Comparison of ENCODE assay signal across 5 cellular contexts in the genomic region with DNA sequence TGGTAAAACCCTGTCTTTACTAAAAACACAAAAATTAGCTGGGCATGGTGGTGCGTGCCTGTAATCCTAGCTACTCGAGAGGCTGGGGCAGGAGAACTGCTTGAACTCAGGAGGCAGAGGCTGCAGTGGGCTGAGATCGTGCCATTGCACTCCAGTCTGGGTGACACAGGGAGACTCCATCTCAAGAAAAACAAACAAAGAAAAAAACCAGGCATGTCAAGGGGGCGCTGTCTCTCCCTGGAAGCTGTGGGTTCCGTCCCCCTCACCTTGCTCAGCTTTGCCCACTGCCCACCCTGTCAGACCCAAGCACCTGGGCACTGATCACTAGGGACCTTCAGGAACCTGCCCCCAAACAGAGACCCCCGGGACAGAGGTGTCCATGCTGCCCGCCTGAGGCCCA. TPM values are rescaled to one million over a fixed set of nuclear protein-coding genes. Genes with fewer than 3 reads are reported as not detected.
DNase-seq lines count a peak whose midpoint lies in the region; ATAC-seq, FAIRE-seq and TF ChIP-seq lines count a peak whose summit lies in the region.
"Not testable (repeated sequence)": the region's sequence is repeated elsewhere in the genome, so short reads cannot be mapped to it uniquely, and the experiment has no call there.

No MANE protein-coding gene starts in this region.

- 0 out of 4 replicates have a peak overlapping the region, but pooled peaks of 1 of the 2 experiments have one; percentile 1 for H3K9ac ChIP-seq in K562 (ENCODE audit: insufficient read depth in 1 of 2, low read depth in 2 of 2, low read length in 2 of 2)

- H3K9me3 ChIP-seq in CD8-positive, alpha-beta memory T cell (ENCODE audit: low read length); K562 (replicated peaks; ENCODE audit: control insufficient read depth, insufficient read depth, low read depth, low read length): not testable (repeated sequence)

- not testable (repeated sequence) for H2AFZ ChIP-seq in K562 (ENCODE audit: low read depth, low read length)

- peaks cover 18 to 43% (median 20%) of the 10 kb centered on the region in 3 donors for H3K4me1 Mint-ChIP-seq in CD8-positive, alpha-beta memory T cell
- H3K4me1 Mint-ChIP-seq in T-cell: peaks cover 19 to 40% (median 29%) of the 10 kb centered on the region in 3 donors
- H3K4me1 Mint-ChIP-seq in activated T-cell treated with anti-CD3 and anti-CD28 coated beads, Interleukin-2, amount 50 U/mL, for 4 hours (ENCODE audit: low read depth): peaks cover 38% of the 10 kb centered on the region
- peaks cover 6 to 39% (median 28%) of the 10 kb centered on the region in 4 donors for H3K4me1 Mint-ChIP-seq in naive thymus-derived CD8-positive, alpha-beta T cell

- peak overlapping the region in 5 of 8 donors; percentile 23 to 89 (median 83) for H3K27ac Mint-ChIP-seq in CD8-positive, alpha-beta memory T cell
- H3K27ac Mint-ChIP-seq in T-cell: peak overlapping the region; percentile 49 to 76
- peak overlapping the region in 6 of 10 donors; percentile 27 to 74 (median 49) for H3K27ac Mint-ChIP-seq in naive thymus-derived CD8-positive, alpha-beta T cell

- intact Hi-C loops in K562 (cut with micrococcal nuclease): not testable (repeated sequence)

- not testable (repeated sequence) for BruUV-seq in K562 (replicated peaks; lab: Mats Ljungman, UMichigan)

- POLR2A ChIA-PET in CD8-positive, alpha-beta memory T cell (lab: Charles Lee): interaction anchor here (2.6 kb wide), 1 partner anchor 34 kb away, joined by 10 read pairs; the partner anchor contains the start of gene POLR2E
- POLR2A ChIA-PET in T-cell (lab: Charles Lee): interaction anchor here in 1 of 2 donors (0.6 kb wide), 1 partner anchor 65 kb away, joined by 4 read pairs; no protein-coding TSS in a partner anchor
- POLR2A ChIA-PET in K562 (lab: Yijun Ruan, JAX): interaction anchor here (0.6 to 0.8 kb wide), 3 partner anchors 24 to 63 kb away, joined by 3 read pairs; no protein-coding TSS in a partner anchor
- POLR2A ChIA-PET in naive thymus-derived CD8-positive, alpha-beta T cell (lab: Charles Lee): interaction anchor here (0.6 to 1.6 kb wide), 3 partner anchors 24 to 312 kb away, joined by 3 to 4 read pairs (median 3); no protein-coding TSS in a partner anchor

- H3K4me2 ChIP-seq in K562 (ENCODE audit: insufficient read depth, low read length): not testable (repeated sequence)

- not testable (repeated sequence) for H3K9me1 ChIP-seq in K562 (ENCODE audit: control insufficient read depth, insufficient read depth, low read length)

- FAIRE-seq in K562 (lab: Jason Lieb, UNC): not testable (repeated sequence)

- TF ChIP-seq CTCF in K562 (IDR thresholded peaks at IDR 0.05 in 2 of 3, conservative IDR thresholded peaks at IDR 0.05 in 1 of 3; ENCODE audit: insufficient read depth in 2 of 3, low read depth in 1 of 3, low read length in 3 of 3): not testable (repeated sequence)

- peaks cover 22% of the 10 kb centered on the region for H3K36me3 ChIP-seq in CD8-positive, alpha-beta memory T cell (ENCODE audit: insufficient read depth, low read length)
- H3K36me3 ChIP-seq in K562 (ENCODE audit: control insufficient read depth, insufficient read depth, low read length): peaks cover 31% of the 10 kb centered on the region; the same call in 2 of the 3 replicates

- TF ChIP-seq RAD21 in K562 (CRISPR knock-in tag; conservative IDR thresholded peaks at IDR 0.05 in 1 of 2, IDR thresholded peaks at IDR 0.05 in 1 of 2): not testable (repeated sequence)

- CTCF ChIA-PET in CD8-positive, alpha-beta memory T cell (lab: Charles Lee): interaction anchor here (1.7 kb wide), 1 partner anchor 16 kb away, joined by 11 read pairs; no protein-coding TSS in a partner anchor
- CTCF ChIA-PET in T-cell (lab: Charles Lee): interaction anchor here in 1 of 2 donors (1.0 kb wide), 1 partner anchor 94 kb away, joined by 4 read pairs; no protein-coding TSS in a partner anchor
- CTCF ChIA-PET in K562 (lab: Yijun Ruan, JAX; ENCODE audit: low intra/inter-chr PET ratio): not testable (repeated sequence)

- not testable (repeated sequence) for H3K4me3 ChIP-seq in CD8-positive, alpha-beta memory T cell (ENCODE audit: low read length); K562

- H3K36me3 Mint-ChIP-seq in CD8-positive, alpha-beta memory T cell: peaks cover 0 to 30% (median 0%) of the 10 kb centered on the region in 3 donors
- not testable (repeated sequence) for H3K36me3 Mint-ChIP-seq in T-cell; activated T-cell treated with anti-CD3 and anti-CD28 coated beads, Interleukin-2, amount 50 U/mL, for 4 hours (ENCODE audit: insufficient read depth)
- peaks cover 0 to 22% (median 3%) of the 10 kb centered on the region in 3 donors for H3K36me3 Mint-ChIP-seq in naive thymus-derived CD8-positive, alpha-beta T cell

- in situ Hi-C loops in K562 (cut with MboI): not testable (repeated sequence)

- not testable (repeated sequence) for ATAC-seq in T-cell (replicated peaks in 1 of 4); activated T-cell treated with anti-CD3 and anti-CD28 coated beads, Interleukin-2, amount 50 U/mL, for 4 hours; K562; naive thymus-derived CD8-positive, alpha-beta T cell

- not testable (repeated sequence) for DNase-seq in CD8-positive, alpha-beta memory T cell; T-cell; activated T-cell treated with anti-CD3 and anti-CD28 coated beads, Interleukin-2, amount 50 U/mL, for 4 hours; K562 (ENCODE audit: extremely low read depth in 1 of 4, low spot score in 3 of 4); naive thymus-derived CD8-positive, alpha-beta T cell

- 83% methylated on average over 5 of the region's 7 CpGs for WGBS in K562 (ENCODE audit: insufficient coverage, low coverage, missing lambda C conversion rate)

- H3K9me3 Mint-ChIP-seq in CD8-positive, alpha-beta memory T cell; T-cell; activated T-cell treated with anti-CD3 and anti-CD28 coated beads, Interleukin-2, amount 50 U/mL, for 4 hours; naive thymus-derived CD8-positive, alpha-beta T cell: not testable (repeated sequence)

- not testable (repeated sequence) for H4K20me1 ChIP-seq in K562 (replicated peaks; ENCODE audit: control insufficient read depth, insufficient read depth, low read length)

- not testable (repeated sequence) for H3K27ac ChIP-seq in CD8-positive, alpha-beta memory T cell (ENCODE audit: low read depth, low read length); K562 (ENCODE audit: extremely low read depth, low read depth, low read length)

- TF ChIP-seq EP300 in K562 (IDR thresholded peaks at IDR 0.05; ENCODE audit: low read length): not testable (repeated sequence)

- not testable (repeated sequence) for H3K27me3 Mint-ChIP-seq in CD8-positive, alpha-beta memory T cell; T-cell; activated T-cell treated with anti-CD3 and anti-CD28 coated beads, Interleukin-2, amount 50 U/mL, for 4 hours (ENCODE audit: low read depth); naive thymus-derived CD8-positive, alpha-beta T cell

- not testable (repeated sequence) for H3K27me3 ChIP-seq in CD8-positive, alpha-beta memory T cell (ENCODE audit: insufficient read depth, low read length, poor library complexity, severe bottlenecking); K562 (ENCODE audit: control insufficient read depth in 2 of 2, insufficient read depth in 2 of 2, low read length in 2 of 2)

- H3K79me2 ChIP-seq in K562 (ENCODE audit: control insufficient read depth, insufficient read depth, low read length): peaks cover 16% of the 10 kb centered on the region; the same call in 2 of the 3 replicates

- H3K4me1 ChIP-seq in CD8-positive, alpha-beta memory T cell (ENCODE audit: insufficient read depth, low read length): peaks cover 33% of the 10 kb centered on the region
- H3K4me1 ChIP-seq in K562 (replicated peaks in 1 of 2; ENCODE audit: control insufficient read depth in 2 of 2, insufficient read depth in 2 of 2, low read length in 2 of 2): peaks cover 8 to 81% of the 10 kb centered on the region in 2 experiments

- not testable (repeated sequence) for TF ChIP-seq POLR2A in K562 (conservative IDR thresholded peaks at IDR 0.05)

- peak overlapping the region in 1 of 7 donors; percentile 30 for H3K4me3 Mint-ChIP-seq in CD8-positive, alpha-beta memory T cell
- peak overlapping the region in 2 of 3 donors; percentile 24 to 78 for H3K4me3 Mint-ChIP-seq in T-cell
- H3K4me3 Mint-ChIP-seq in activated T-cell treated with anti-CD3 and anti-CD28 coated beads, Interleukin-2, amount 50 U/mL, for 4 hours: peak overlapping the region; percentile 48
- H3K4me3 Mint-ChIP-seq in naive thymus-derived CD8-positive, alpha-beta T cell: peak overlapping the region in 2 of 10 donors; percentile 33 to 56

RNA-seq across cellular contexts. Expression of gene GPX4, which starts 25.3 kb away (rescaled TPM):
- total RNA-seq in CD8-positive, alpha-beta memory T cell: 100 to 1,000 TPM; 222 TPM
- polyA plus RNA-seq in CD8-positive, alpha-beta memory T cell: 373 TPM
- 100 to 1,000 TPM; 139 to 221 (median 196) TPM for total RNA-seq in T-cell
- 100 to 1,000 TPM; 148 to 165 (median 162) TPM for total RNA-seq in activated T-cell treated with anti-CD3 and anti-CD28 coated beads, Interleukin-2, amount 50 U/mL, for 4 hours
- total RNA-seq in K562 (2011; cell fraction: chromatin; rRNA removed; ENCODE audit: low replicate concordance): 61.5 and 154 TPM in 2 replicates
- total RNA-seq in K562 (2011; cell fraction: nucleolus; rRNA removed): 171 and 189 TPM in 2 replicates
- 129 and 161 TPM in 2 replicates for total RNA-seq in K562 (2011; cell fraction: nucleoplasm; rRNA removed)
- 639 and 643 TPM in 2 replicates for total RNA-seq in K562 (2014; rRNA removed)
- 131 and 209 TPM in 2 replicates for total RNA-seq in K562 (2014; rRNA removed; fragmentation: Illumina TruSeq; extraction: Trizol)
- 349 and 395 TPM in 2 replicates for total RNA-seq in K562 (2015; rRNA removed; fragmentation: Illumina TruSeq; extraction: Trizol)
- total RNA-seq in K562 (2021): 383 and 392 TPM in 2 replicates
- 223 and 286 TPM in 2 replicates for polyA plus RNA-seq in K562 (2011; rRNA removed)
- 531 and 777 TPM in 2 replicates for polyA plus RNA-seq in K562 (2011; cell fraction: cytosol; rRNA removed)
- polyA plus RNA-seq in K562 (2011; cell fraction: nucleus; rRNA removed): 389 and 485 TPM in 2 replicates
- polyA plus RNA-seq in K562 (2012): 659 and 746 TPM in 2 replicates
- polyA plus RNA-seq in K562 (2014; fragmentation: Illumina TruSeq; extraction: Trizol): 434 and 536 TPM in 2 replicates
- 100 to 1,000 TPM in 1 of 2 experiments, 10 to 100 TPM in 1; 61.4 to 125 TPM for polyA plus RNA-seq in K562 (2014; fragmentation: Nextera tagmentation; extraction: Ambion mirVana)
- 661 and 856 TPM in 2 replicates for polyA plus RNA-seq in K562 (2014; rRNA removed)
- 117 and 134 TPM in 2 replicates for polyA minus RNA-seq in K562 (2011; rRNA and poly(A)+ RNA removed)
- polyA minus RNA-seq in K562 (2011; cell fraction: cytosol; rRNA and poly(A)+ RNA removed): 191 and 300 TPM in 2 replicates
- polyA minus RNA-seq in K562 (2011; cell fraction: nucleus; rRNA and poly(A)+ RNA removed): 54.3 and 64.1 TPM in 2 replicates
- total RNA-seq in naive thymus-derived CD8-positive, alpha-beta T cell: 100 to 1,000 TPM; 207 to 225 TPM
- polyA plus RNA-seq in naive thymus-derived CD8-positive, alpha-beta T cell: 100 to 1,000 TPM; 370 to 465 (median 405) TPM

RNA-seq across cellular contexts. Expression of gene POLR2E, which starts 33.9 kb away (rescaled TPM):
- 100 to 1,000 TPM; 270 to 278 TPM for total RNA-seq in CD8-positive, alpha-beta memory T cell
- 249 TPM for polyA plus RNA-seq in CD8-positive, alpha-beta memory T cell
- total RNA-seq in T-cell (100 to 1,000 TPM in 3 of 5 donors, 10 to 100 TPM in 2; 75.7 to 119 (median 101) TPM), K562 (2014; rRNA removed) (297 and 441 TPM in 2 replicates), K562 (2014; rRNA removed; fragmentation: Illumina TruSeq; extraction: Trizol) (40.2 and 78.0 TPM in 2 replicates), K562 (2015; rRNA removed; fragmentation: Illumina TruSeq; extraction: Trizol) (141 and 144 TPM in 2 replicates), K562 (2021) (328 and 351 TPM in 2 replicates)
- 100 to 1,000 TPM; 303 to 380 (median 323) TPM for total RNA-seq in activated T-cell treated with anti-CD3 and anti-CD28 coated beads, Interleukin-2, amount 50 U/mL, for 4 hours
- total RNA-seq in K562 (2011; cell fraction: chromatin; rRNA removed; ENCODE audit: low replicate concordance): 38.2 and 129 TPM in 2 replicates
- total RNA-seq in K562 (2011; cell fraction: nucleolus; rRNA removed): 126 and 135 TPM in 2 replicates
- total RNA-seq in K562 (2011; cell fraction: nucleoplasm; rRNA removed): 74.1 and 78.7 TPM in 2 replicates
- polyA plus RNA-seq in K562 (2011; rRNA removed) (244 and 334 TPM in 2 replicates), K562 (2014; fragmentation: Illumina TruSeq; extraction: Trizol) (267 and 448 TPM in 2 replicates), K562 (2014; fragmentation: Nextera tagmentation; extraction: Ambion mirVana) (10 to 100 TPM in 1 of 2 experiments, 1 to 10 TPM in 1; 3.4 to 32.5 TPM), K562 (2014; rRNA removed) (413 and 438 TPM in 2 replicates)
- polyA plus RNA-seq in K562 (2011; cell fraction: cytosol; rRNA removed): 305 and 616 TPM in 2 replicates
- polyA plus RNA-seq in K562 (2011; cell fraction: nucleus; rRNA removed): 112 and 143 TPM in 2 replicates
- polyA plus RNA-seq in K562 (2012): 291 and 445 TPM in 2 replicates
- polyA minus RNA-seq in K562 (2011; rRNA and poly(A)+ RNA removed): 36.0 and 77.6 TPM in 2 replicates
- polyA minus RNA-seq in K562 (2011; cell fraction: cytosol; rRNA and poly(A)+ RNA removed): 127 and 173 TPM in 2 replicates
- 45.4 and 50.5 TPM in 2 replicates for polyA minus RNA-seq in K562 (2011; cell fraction: nucleus; rRNA and poly(A)+ RNA removed)
- 10 to 100 TPM; 88.0 to 95.3 TPM for total RNA-seq in naive thymus-derived CD8-positive, alpha-beta T cell
- 100 to 1,000 TPM; 159 to 233 (median 187) TPM for polyA plus RNA-seq in naive thymus-derived CD8-positive, alpha-beta T cell

RNA-seq across cellular contexts. Expression of gene SBNO2, which starts 45.0 kb away (rescaled TPM):
- 10 to 100 TPM; 59.0 to 61.0 TPM for total RNA-seq in CD8-positive, alpha-beta memory T cell
- polyA plus RNA-seq in CD8-positive, alpha-beta memory T cell: 4.3 TPM
- total RNA-seq in T-cell (100 to 1,000 TPM in 3 of 5 donors, 10 to 100 TPM in 2; 90.2 to 115 (median 106) TPM), K562 (2014; rRNA removed) (18.6 and 23.1 TPM in 2 replicates), K562 (2014; rRNA removed; fragmentation: Illumina TruSeq; extraction: Trizol) (4.0 and 6.3 TPM in 2 replicates), K562 (2015; rRNA removed; fragmentation: Illumina TruSeq; extraction: Trizol) (6.7 and 7.8 TPM in 2 replicates), K562 (2021) (46.2 and 49.0 TPM in 2 replicates)
- 100 to 1,000 TPM; 134 to 140 (median 139) TPM for total RNA-seq in activated T-cell treated with anti-CD3 and anti-CD28 coated beads, Interleukin-2, amount 50 U/mL, for 4 hours
- 26.2 and 103 TPM in 2 replicates for total RNA-seq in K562 (2011; cell fraction: chromatin; rRNA removed; ENCODE audit: low replicate concordance)
- total RNA-seq in K562 (2011; cell fraction: nucleolus; rRNA removed): 64.1 and 67.7 TPM in 2 replicates
- 28.6 and 30.7 TPM in 2 replicates for total RNA-seq in K562 (2011; cell fraction: nucleoplasm; rRNA removed)
- polyA plus RNA-seq in K562 (2011; rRNA removed) (6.7 and 9.3 TPM in 2 replicates), K562 (2014; fragmentation: Illumina TruSeq; extraction: Trizol) (5.2 and 13.0 TPM in 2 replicates), K562 (2014; fragmentation: Nextera tagmentation; extraction: Ambion mirVana) (under 1 TPM; 0.01 to 0.04 TPM), K562 (2014; rRNA removed) (21.5 and 23.1 TPM in 2 replicates)
- 7.4 and 14.1 TPM in 2 replicates for polyA plus RNA-seq in K562 (2011; cell fraction: cytosol; rRNA removed)
- polyA plus RNA-seq in K562 (2011; cell fraction: nucleus; rRNA removed): 45.7 and 79.0 TPM in 2 replicates
- 20.3 and 27.1 TPM in 2 replicates for polyA plus RNA-seq in K562 (2012)
- 3.7 and 8.1 TPM in 2 replicates for polyA minus RNA-seq in K562 (2011; rRNA and poly(A)+ RNA removed)
- polyA minus RNA-seq in K562 (2011; cell fraction: cytosol; rRNA and poly(A)+ RNA removed): 16.7 and 22.1 TPM in 2 replicates
- 20.7 and 21.3 TPM in 2 replicates for polyA minus RNA-seq in K562 (2011; cell fraction: nucleus; rRNA and poly(A)+ RNA removed)
- total RNA-seq in naive thymus-derived CD8-positive, alpha-beta T cell: 10 to 100 TPM; 69.7 to 82.4 TPM
- polyA plus RNA-seq in naive thymus-derived CD8-positive, alpha-beta T cell: 1 to 10 TPM in 2 of 3 donors, under 1 TPM in 1; 0.68 to 2.3 (median 1.0) TPM
